Comparison of ENCODE assay signal across 24 cellular contexts in the genomic region with DNA sequence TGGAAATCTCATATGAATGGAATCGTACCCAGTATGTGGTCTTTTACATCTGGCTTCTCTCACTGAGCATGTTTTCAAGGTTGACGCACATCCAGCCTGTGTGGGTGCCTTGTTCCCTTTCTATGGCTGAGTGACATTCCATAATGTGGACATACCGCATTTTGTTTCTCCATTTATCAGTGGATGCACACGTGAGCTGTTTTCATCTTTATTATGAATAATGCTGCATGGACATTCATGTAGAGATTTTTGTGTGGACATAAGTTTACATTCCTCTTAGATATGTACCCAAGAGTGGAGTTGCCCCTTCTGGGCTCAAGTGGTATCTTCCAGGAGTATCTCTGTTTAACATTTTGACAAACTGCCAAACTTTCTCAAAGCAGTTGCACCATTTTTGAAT. TPM values are rescaled to one million over a fixed set of nuclear protein-coding genes. Genes with fewer than 3 reads are reported as not detected.
A peak's percentile ranks its signal among the peaks of the same experiment; 100 is the strongest.
DNase-seq lines count a peak whose midpoint lies in the region; ATAC-seq and TF ChIP-seq lines count a peak whose summit lies in the region.
"Had no signal": no experiment of that assay in that cellular context is flagged by ENCODE, and none has a peak within 500 bp of the region (broad histone marks: within the 10 kb centered on the region; RNA-seq: fewer than 3 reads in every experiment).

No MANE protein-coding gene starts in this region.

- intact Hi-C loops in heart right ventricle (cut with DNase I), result no loop called here
- intact Hi-C loops in ascending aorta (cut with DNase I), result no loop called here
- intact Hi-C loops in left lung (cut with DNase I), result no loop called here

- H3K27me3 ChIP-seq in right atrium auricular region (no peaks in the 10 kb centered on the region), heart right ventricle (no peaks in the 10 kb centered on the region), lung (ENCODE audit: control insufficient read depth, insufficient read depth) (no peaks in the 10 kb centered on the region), ascending aorta (no peaks in the 10 kb centered on the region), left lung (no peaks in the 10 kb centered on the region)
- H3K27me3 ChIP-seq: BE2C; BLaER1 treated with 17β-estradiol and CSF1 and Interleukin-3, amounts not matched to agents 10 nM and 100 nM had no signal

- H3K36me3 ChIP-seq in right atrium auricular region, result no peaks in the 10 kb centered on the region
- H3K36me3 ChIP-seq in heart right ventricle, result no peaks in the 10 kb centered on the region
- H3K36me3 ChIP-seq in lung (ENCODE audit: control insufficient read depth in 2 of 2, insufficient read depth in 2 of 2, low read length in 2 of 2), result no peaks in the 10 kb centered on the region
- H3K36me3 ChIP-seq in ascending aorta, result no peaks in the 10 kb centered on the region
- no peaks in the 10 kb centered on the region for H3K36me3 ChIP-seq in left lung
- H3K36me3 ChIP-seq: BE2C; BLaER1 treated with 17β-estradiol and CSF1 and Interleukin-3, amounts not matched to agents 10 nM and 100 nM; HAP-1 had no signal

- H3K4me3 ChIP-seq in right atrium auricular region, result no peak overlapping the region
- no peak overlapping the region for H3K4me3 ChIP-seq in heart right ventricle
- no peak overlapping the region for H3K4me3 ChIP-seq in lung
- H3K4me3 ChIP-seq in ascending aorta, result no peak overlapping the region
- H3K4me3 ChIP-seq in left lung, result no peak overlapping the region
- H3K4me3 ChIP-seq: A549; BLaER1 treated with 17β-estradiol and CSF1 and Interleukin-3, amounts not matched to agents 10 nM and 100 nM; GM12878; GM23338; HAP-1 had no signal

- H3K27ac ChIP-seq in right atrium auricular region (no peak overlapping the region), heart right ventricle (no peak overlapping the region), lung (ENCODE audit: low read depth in 1 of 2, low read length in 1 of 2) (no peak overlapping the region), ascending aorta (no peak overlapping the region), left lung (no peak overlapping the region)
- H3K27ac ChIP-seq: 22Rv1; A549; BLaER1 treated with 17β-estradiol and CSF1 and Interleukin-3, amounts not matched to agents 10 nM and 100 nM had no signal

- DNase-seq in right atrium auricular region (ENCODE audit: low spot score) (peak; percentile 30), heart right ventricle (no peak), SK-MEL-5 (ENCODE audit: low read depth, low spot score) (peak; percentile 13), lung (ENCODE audit: low spot score) (peak; percentile 21), NCI-H510A (lab: John Stamatoyannopoulos, UW) (no peak), ascending aorta (ENCODE audit: low spot score in 2 of 2) (no peak), left lung (no peak)
- DNase-seq: ACHN; AML-193; BE2C; CD4-positive, alpha-beta T cell; CD8-positive, alpha-beta memory T cell; DMS 273 treated with DMSO at 0.1 percent for 48 hours; DMS79; EL; GDM1 had no signal

- H3K9me3 ChIP-seq in right atrium auricular region (peaks cover 0 to 21% of the 10 kb centered on the region in 2 donors), heart right ventricle (peaks cover 0 to 29% (median 17%) of the 10 kb centered on the region in 11 donors), lung (ENCODE audit: control insufficient read depth in 2 of 2, insufficient read depth in 1 of 2, low read length in 1 of 2) (peaks cover 0 to 5% of the 10 kb centered on the region in 2 donors), ascending aorta (peaks cover 18 to 20% of the 10 kb centered on the region in 2 donors), left lung (peaks cover 0 to 22% of the 10 kb centered on the region in 2 donors)
- H3K9me3 ChIP-seq: BE2C, HAP-1 had no signal

- WGBS in heart right ventricle, 2 donors, result 77 to 81% methylated on average over 4 of the region's 4 CpGs
- 80 to 83% methylated on average over 4 of the region's 4 CpGs for WGBS in lung, 2 donors

- in situ Hi-C loops in SK-MEL-5 (cut with HindIII; ENCODE audit: low pct_unique_long_range_greater_than_20kb, low sequenced_read_pairs), result no loop called here

- ATAC-seq in heart right ventricle (no peak), lung (ENCODE audit: insufficient read depth, low FRiP score) (no peak), left lung (no peak)
- ATAC-seq: A549, GM12878, GM23338 had no signal

- no peak for TF ChIP-seq CTCF in right atrium auricular region (IDR thresholded peaks at IDR 0.05)
- TF ChIP-seq CTCF in heart right ventricle (IDR thresholded peaks at IDR 0.05), result no peak
- no peak for TF ChIP-seq CTCF in lung (IDR thresholded peaks at IDR 0.05; ENCODE audit: control extremely low read depth, extremely low read depth)
- TF ChIP-seq CTCF in ascending aorta (IDR thresholded peaks at IDR 0.05), result no peak
- TF ChIP-seq CTCF in left lung (IDR thresholded peaks at IDR 0.05), result no peak

- H3K4me1 ChIP-seq in right atrium auricular region, result no peaks in the 10 kb centered on the region
- no peaks in the 10 kb centered on the region for H3K4me1 ChIP-seq in heart right ventricle
- no peaks in the 10 kb centered on the region for H3K4me1 ChIP-seq in lung (ENCODE audit: control insufficient read depth in 2 of 2, insufficient read depth in 2 of 2, low read length in 2 of 2)
- H3K4me1 ChIP-seq in ascending aorta, result no peaks in the 10 kb centered on the region
- H3K4me1 ChIP-seq in left lung, result no peaks in the 10 kb centered on the region
- H3K4me1 ChIP-seq: A549, BE2C, HAP-1 had no signal

RNA-seq across cellular contexts. Expression of gene SCART1, which starts 1.3 kb away (rescaled TPM):
- total RNA-seq in right atrium auricular region, result under 1 TPM; 0.22 to 0.24 TPM
- 1 to 10 TPM in 1 of 10 donors, under 1 TPM in 9; 0.15 to 1.5 (median 0.58) TPM for total RNA-seq in heart right ventricle
- under 1 TPM; 0.17 to 0.66 TPM for polyA plus RNA-seq in heart right ventricle
- 0.29 and 0.37 TPM in 2 replicates for total RNA-seq in SK-MEL-5 (2014; rRNA removed; shearing (Covaris generic))
- polyA plus RNA-seq in SK-MEL-5 (2015; cell fraction: cytosol; rRNA removed), result 0.72 and 1.5 TPM in 2 replicates
- 20.1 and 39.5 TPM in 2 replicates for polyA plus RNA-seq in SK-MEL-5 (2015; cell fraction: nucleus; rRNA removed)
- 1 to 10 TPM; 3.4 to 4.8 TPM for total RNA-seq in lung
- polyA plus RNA-seq in lung, result under 1 TPM; 0.33 to 0.69 TPM
- total RNA-seq in ascending aorta, result 4.8 TPM
- 1 to 10 TPM; 1.2 to 1.7 TPM for total RNA-seq in left lung
- polyA plus RNA-seq: CD14-positive monocyte, GM23338 had no signal

RNA-seq across cellular contexts. Expression of gene SPRN, which starts 28.0 kb away (rescaled TPM):
- not detected for total RNA-seq in right atrium auricular region
- total RNA-seq in heart right ventricle, result under 1 TPM in 1 of 10 donors, not detected in 9; 0.09 TPM
- under 1 TPM; 0.07 to 0.22 TPM for polyA plus RNA-seq in heart right ventricle
- total RNA-seq in SK-MEL-5 (2014; rRNA removed; shearing (Covaris generic)), result not detected in 2 replicates
- not detected in 2 replicates for polyA plus RNA-seq in SK-MEL-5 (2015; cell fraction: cytosol; rRNA removed)
- polyA plus RNA-seq in SK-MEL-5 (2015; cell fraction: nucleus; rRNA removed), result not detected in 2 replicates
- total RNA-seq in lung, result under 1 TPM; 0.15 to 0.34 TPM
- polyA plus RNA-seq in lung, result under 1 TPM; 0.11 to 0.16 TPM
- not detected for total RNA-seq in ascending aorta
- under 1 TPM in 1 of 2 donors, not detected in 1; 0.52 TPM for total RNA-seq in left lung
- total RNA-seq: CD4-positive, alpha-beta T cell; CD8-positive, alpha-beta memory T cell; GM12878; H4 had no signal
- polyA plus RNA-seq: CD14-positive monocyte had no signal

RNA-seq across cellular contexts. Expression of gene MTG1, which starts 58.5 kb away (rescaled TPM):
- total RNA-seq in right atrium auricular region (10 to 100 TPM in 1 of 2 donors, 1 to 10 TPM in 1; 9.9 to 15.1 TPM), heart right ventricle (10 to 100 TPM; 17.4 to 28.0 (median 22.1) TPM), lung (10 to 100 TPM; 36.4 to 51.8 TPM), ascending aorta (37.8 TPM), left lung (10 to 100 TPM; 31.5 to 46.5 TPM)
- polyA plus RNA-seq in heart right ventricle (10 to 100 TPM; 34.2 to 36.2 TPM), lung (10 to 100 TPM; 44.4 to 44.7 TPM)
- 34.9 and 38.5 TPM in 2 replicates for total RNA-seq in SK-MEL-5 (2014; rRNA removed; shearing (Covaris generic))
- 33.4 and 35.9 TPM in 2 replicates for polyA plus RNA-seq in SK-MEL-5 (2015; cell fraction: cytosol; rRNA removed)
- polyA plus RNA-seq in SK-MEL-5 (2015; cell fraction: nucleus; rRNA removed), result 208 and 254 TPM in 2 replicates

Comparison
In these comparisons a context has a peak if more than half of its experiments do, and no peak if none do; other contexts are left out.
1. DNase-seq: peak in right atrium auricular region (single experiment), SK-MEL-5 (single experiment) and lung (single experiment); none in heart right ventricle (0 of 2), NCI-H510A (single experiment), ascending aorta (0 of 2) and left lung (0 of 2).